ENCODE assay signal across 8 cellular contexts in genomic region chr12:68451261-68452091, GRCh38.
A peak's percentile ranks its signal among the peaks of the same experiment; 100 is the strongest.
DNase-seq lines count a peak whose midpoint lies in the region; ATAC-seq and TF ChIP-seq lines count a peak whose summit lies in the region.

No MANE protein-coding gene starts in this region.

- peak; percentile 53 for ATAC-seq in GM21515 (IDR thresholded peaks at IDR 0.05; ENCODE audit: unreplicated experiment)

- peak overlapping the region; percentile 57 for H3K4me2 ChIP-seq in skeletal muscle satellite cell (ENCODE audit: low read length)

- peak overlapping the region; percentile 53 for H3K4me3 ChIP-seq in GM12865 (ENCODE audit: low read depth, low read length)
- H3K4me3 ChIP-seq in Jurkat, Clone E6-1 (ENCODE audit: low read length) = peak overlapping the region; percentile 35
- H3K4me3 ChIP-seq in skeletal muscle satellite cell (ENCODE audit: low read length) = no peak overlapping the region

- H3K36me3 ChIP-seq in skeletal muscle satellite cell (ENCODE audit: insufficient read depth, low read length) = no peaks in the 10 kb centered on the region

- H3K27me3 ChIP-seq in skeletal muscle satellite cell (ENCODE audit: control insufficient read depth, insufficient read depth, low read length) = no peaks in the 10 kb centered on the region

- no peaks in the 10 kb centered on the region for H3K9me3 ChIP-seq in skeletal muscle satellite cell (replicated peaks; ENCODE audit: low read length)

- H3K9ac ChIP-seq in skeletal muscle satellite cell (ENCODE audit: low read depth, low read length) = no peak overlapping the region

- TF ChIP-seq CTCF in GM12865 (IDR thresholded peaks at IDR 0.05; ENCODE audit: insufficient read depth, low read depth, low read length, missing control alignments) = no peak

- H3K4me1 ChIP-seq in skeletal muscle satellite cell (ENCODE audit: control insufficient read depth, insufficient read depth, low read length) = peaks cover 21% of the 10 kb centered on the region

- DNase-seq in GM12865 (ENCODE audit: low read depth) (peak; percentile 84), fibroblast of the conjunctiva (ENCODE audit: low read depth) (peak; percentile 44), NCI-H82 treated with DMSO at 0.1 percent for 48 hours (lab: John Stamatoyannopoulos, UW; ENCODE audit: unreplicated experiment) (no peak), T-helper 9 cell (no peak)
- DNase-seq in Jurkat, Clone E6-1 (ENCODE audit: low read depth, low spot score) = peak; percentile 97
- peak; percentile 38 to 54 for DNase-seq in activated CD4-positive, alpha-beta T cell treated with anti-CD3 and anti-CD28 coated beads, Interleukin-2, amount 50 U/mL, for 48 hours

Comparison
In these comparisons a context has a peak if more than half of its experiments do, and no peak if none do; other contexts are left out.
1. DNase-seq: peak in GM12865 (single experiment), Jurkat, Clone E6-1 (single experiment), activated CD4-positive, alpha-beta T cell treated with anti-CD3 and anti-CD28 coated beads, Interleukin-2, amount 50 U/mL, for 48 hours (2 of 2) and fibroblast of the conjunctiva (single experiment); none in NCI-H82 treated with DMSO at 0.1 percent for 48 hours (single experiment) and T-helper 9 cell (single experiment).